ENCODE assay signal across 15 cellular contexts in genomic region chr5:167798427-167798826, GRCh38.
"Had no signal": no experiment of that assay in that cellular context is flagged by ENCODE, and none has a peak within 500 bp of the region (broad histone marks: within the 10 kb centered on the region; RNA-seq: fewer than 3 reads in every experiment).

No MANE protein-coding gene starts in this region.

- H3K9me3 Mint-ChIP-seq: activated T-helper 17 cell treated with anti-CD3 and anti-CD28 coated beads, Interleukin-2, amount 50 U/mL, for 72 hours had no signal

- H3K27ac Mint-ChIP-seq: activated T-helper 17 cell treated with anti-CD3 and anti-CD28 coated beads, Interleukin-2, amount 50 U/mL, for 72 hours; immature natural killer cell; naive thymus-derived CD8-positive, alpha-beta T cell had no signal

- DNase-seq: activated CD4-positive, alpha-beta T cell treated with anti-CD3 and anti-CD28 coated beads, Interleukin-2, amount 50 U/mL, for 4 hours; activated CD4-positive, CD25-positive, alpha-beta regulatory T cell treated with anti-CD3 and anti-CD28 coated beads, Interleukin-2, amount 50 U/mL, for 72 hours; activated naive CD4-positive, alpha-beta T cell treated with Interleukin-2 at 50 U/mL for 16 hours; erythroblast; immature natural killer cell; left cardiac atrium; lower lobe of right lung; naive thymus-derived CD8-positive, alpha-beta T cell; occipital lobe; stomach; testis had no signal

- H3K4me1 Mint-ChIP-seq: activated T-helper 17 cell treated with anti-CD3 and anti-CD28 coated beads, Interleukin-2, amount 50 U/mL, for 72 hours; immature natural killer cell; naive thymus-derived CD8-positive, alpha-beta T cell had no signal

- H3K27me3 ChIP-seq: ascending aorta, stomach, testis had no signal

- H3K4me3 Mint-ChIP-seq: activated T-helper 17 cell treated with anti-CD3 and anti-CD28 coated beads, Interleukin-2, amount 50 U/mL, for 72 hours; immature natural killer cell; naive thymus-derived CD8-positive, alpha-beta T cell had no signal

- H3K27me3 Mint-ChIP-seq: activated T-helper 17 cell treated with anti-CD3 and anti-CD28 coated beads, Interleukin-2, amount 50 U/mL, for 72 hours had no signal

- ATAC-seq: lower lobe of right lung; naive thymus-derived CD8-positive, alpha-beta T cell; right cardiac atrium had no signal

- H3K36me3 ChIP-seq: ascending aorta, lower lobe of right lung, prostate gland, stomach had no signal

- H3K27ac ChIP-seq: ascending aorta, lower lobe of right lung, prostate gland, stomach, testis had no signal

- H3K9me3 ChIP-seq: ascending aorta, lower lobe of right lung, prostate gland, stomach, testis had no signal

- H3K4me3 ChIP-seq: ascending aorta, lower lobe of right lung, prostate gland, stomach, testis had no signal

- H3K36me3 Mint-ChIP-seq: immature natural killer cell; naive thymus-derived CD8-positive, alpha-beta T cell had no signal

- H3K4me1 ChIP-seq: ascending aorta, lower lobe of right lung, prostate gland, stomach, testis had no signal
